ENCODE assay signal across 9 cellular contexts in genomic region chr6:26472549-26473245, GRCh38. TPM values are rescaled to one million over a fixed set of nuclear protein-coding genes. Genes with fewer than 3 reads are reported as not detected.
A peak's percentile ranks its signal among the peaks of the same experiment; 100 is the strongest.
DNase-seq lines count a peak whose midpoint lies in the region; ATAC-seq lines count a peak whose summit lies in the region.
"Had no signal": no experiment of that assay in that cellular context is flagged by ENCODE, and none has a peak within 500 bp of the region (broad histone marks: within the 10 kb centered on the region; RNA-seq: fewer than 3 reads in every experiment).

No MANE protein-coding gene starts in this region.

- peak overlapping the region; percentile 46 for H3K27ac ChIP-seq in right cardiac atrium (ENCODE audit: low read length)
- H3K27ac ChIP-seq in mesenchymal stem cell (ENCODE audit: low read length, poor library complexity, severe bottlenecking), result no peak overlapping the region

- H3K9ac ChIP-seq in mesenchymal stem cell (ENCODE audit: low read length), result peak overlapping the region; percentile 93

- no peak for DNase-seq in right cardiac atrium
- DNase-seq in Right ventricle myocardium superior, result no peak
- DNase-seq in activated naive CD4-positive, alpha-beta T cell treated with anti-CD3 and anti-CD28 coated beads, Interleukin-2, amount 50 U/mL, for 72 hours (ENCODE audit: low spot score in 2 of 2), result no peak
- no peak for DNase-seq in mesenchymal stem cell
- no peak for DNase-seq in NCI-H774 (lab: John Stamatoyannopoulos, UW)
- DNase-seq in SKM-1 treated with dmso at 0.1 percent for 144 hours (lab: John Stamatoyannopoulos, UW; ENCODE audit: unreplicated experiment), result no peak
- DNase-seq in COR-L47 (lab: John Stamatoyannopoulos, UW), result no peak
- DNase-seq in pons (ENCODE audit: low spot score), result no peak

- H2BK12ac ChIP-seq in mesenchymal stem cell (ENCODE audit: low read length in 2 of 2), result no peak overlapping the region

- H3K23ac ChIP-seq in mesenchymal stem cell (ENCODE audit: low read length in 2 of 2), result no peak overlapping the region

- H3K4me1 ChIP-seq in right cardiac atrium (ENCODE audit: control insufficient read depth, insufficient read depth, low read length) (no peaks in the 10 kb centered on the region), mesenchymal stem cell (ENCODE audit: control insufficient read depth, insufficient read depth, low read depth, low read length) (peaks cover 13% of the 10 kb centered on the region)

- no peak overlapping the region for H3K4me2 ChIP-seq in mesenchymal stem cell (ENCODE audit: low read length, poor library complexity, severe bottlenecking)

- H2AFZ ChIP-seq in mesenchymal stem cell (ENCODE audit: low read depth, low read length), result no peak overlapping the region

- intact Hi-C loops in right cardiac atrium (cut with DNase I) (no loop called here), Right ventricle myocardium superior (cut with DNase I) (no loop called here)

- 96% methylated on average over 4 of the region's 4 CpGs for WGBS in right cardiac atrium
- 90% methylated on average over 4 of the region's 4 CpGs for WGBS in mesenchymal stem cell

- H4K91ac ChIP-seq in mesenchymal stem cell (ENCODE audit: low read length), result no peak overlapping the region

- no peak overlapping the region for H2BK120ac ChIP-seq in mesenchymal stem cell (ENCODE audit: low read depth, low read length)

- H3K79me1 ChIP-seq in mesenchymal stem cell (replicated peaks; ENCODE audit: low read length, poor library complexity, severe bottlenecking), result peaks cover 7% of the 10 kb centered on the region

- H3K27ac Mint-ChIP-seq in activated naive CD4-positive, alpha-beta T cell treated with anti-CD3 and anti-CD28 coated beads, Interleukin-2, amount 50 U/mL, for 72 hours, result peak overlapping the region; percentile 85 to 99

- H3K18ac ChIP-seq in mesenchymal stem cell (ENCODE audit: low read depth in 1 of 2, low read length in 2 of 2), result no peak overlapping the region

- peak overlapping the region; percentile 7 for H4K8ac ChIP-seq in mesenchymal stem cell (ENCODE audit: low read length)

- H3K9me3 Mint-ChIP-seq in activated naive CD4-positive, alpha-beta T cell treated with anti-CD3 and anti-CD28 coated beads, Interleukin-2, amount 50 U/mL, for 72 hours, result peaks cover 8 to 13% of the 10 kb centered on the region in 2 donors

- no peaks in the 10 kb centered on the region for H3K27me3 ChIP-seq in right cardiac atrium (ENCODE audit: control insufficient read depth, insufficient read depth)
- no peaks in the 10 kb centered on the region for H3K27me3 ChIP-seq in mesenchymal stem cell (ENCODE audit: control insufficient read depth in 1 of 2, insufficient read depth in 1 of 2, low read length in 2 of 2)

- H3K14ac ChIP-seq in mesenchymal stem cell (ENCODE audit: low read length in 2 of 2), result no peak overlapping the region

- H3K36me3 Mint-ChIP-seq in activated naive CD4-positive, alpha-beta T cell treated with anti-CD3 and anti-CD28 coated beads, Interleukin-2, amount 50 U/mL, for 72 hours, result peaks cover 42 to 64% of the 10 kb centered on the region in 2 donors

- no peaks in the 10 kb centered on the region for H3K9me3 ChIP-seq in right cardiac atrium (ENCODE audit: control insufficient read depth, low read length)
- no peaks in the 10 kb centered on the region for H3K9me3 ChIP-seq in mesenchymal stem cell (ENCODE audit: control insufficient read depth, low read length)

- no peak overlapping the region for H2BK15ac ChIP-seq in mesenchymal stem cell (ENCODE audit: low read depth, poor library complexity, severe bottlenecking)

- H3K4me3 ChIP-seq in right cardiac atrium (ENCODE audit: low read length), result no peak overlapping the region
- no peak overlapping the region for H3K4me3 ChIP-seq in mesenchymal stem cell (ENCODE audit: insufficient read depth in 1 of 2, low read depth in 1 of 2, low read length in 2 of 2)

- H2BK5ac ChIP-seq in mesenchymal stem cell (ENCODE audit: low read depth, low read length, poor library complexity, severe bottlenecking), result no peak overlapping the region

- peak overlapping the region in 1 of 2 experiments; percentile 49 for H3K4ac ChIP-seq in mesenchymal stem cell (ENCODE audit: low read depth in 1 of 2, low read length in 2 of 2)

- ATAC-seq in right cardiac atrium, result no peak
- no peak for ATAC-seq in Right ventricle myocardium superior (ENCODE audit: poor library complexity)
- ATAC-seq in activated naive CD4-positive, alpha-beta T cell treated with anti-CD3 and anti-CD28 coated beads, Interleukin-2, amount 50 U/mL, for 72 hours, result no peak

- H3K36me3 ChIP-seq in mesenchymal stem cell (ENCODE audit: control insufficient read depth in 1 of 2, insufficient read depth in 2 of 2, low read depth in 1 of 2, low read length in 2 of 2), result peaks cover 23 to 27% of the 10 kb centered on the region in 2 experiments

- H2AK5ac ChIP-seq in mesenchymal stem cell (ENCODE audit: low read length, severe bottlenecking), result no peak overlapping the region

RNA-seq across cellular contexts. Expression of gene BTN2A1, which starts 14.9 kb away (rescaled TPM):
- total RNA-seq in right cardiac atrium (10 to 100 TPM; 17.1 to 26.3 (median 21.1) TPM), Right ventricle myocardium superior (12.5 TPM)
- 10.9 TPM for polyA plus RNA-seq in right cardiac atrium
- total RNA-seq in activated naive CD4-positive, alpha-beta T cell treated with anti-CD3 and anti-CD28 coated beads, Interleukin-2, amount 50 U/mL, for 72 hours, result 10 to 100 TPM; 21.8 to 37.0 TPM
- polyA plus RNA-seq in mesenchymal stem cell (2013, experiment 1 of 2), result 25.5 TPM
- polyA plus RNA-seq in mesenchymal stem cell (2013, experiment 2 of 2), result 25.8 TPM

RNA-seq across cellular contexts. Expression of gene BTN1A1, which starts 27.4 kb away (rescaled TPM):
- not detected for total RNA-seq in right cardiac atrium
- not detected for polyA plus RNA-seq in right cardiac atrium
- not detected for total RNA-seq in Right ventricle myocardium superior
- total RNA-seq in activated naive CD4-positive, alpha-beta T cell treated with anti-CD3 and anti-CD28 coated beads, Interleukin-2, amount 50 U/mL, for 72 hours, result under 1 TPM in 1 of 2 donors, not detected in 1; 0.16 TPM
- not detected for polyA plus RNA-seq in mesenchymal stem cell (2013, experiment 1 of 2)
- not detected for polyA plus RNA-seq in mesenchymal stem cell (2013, experiment 2 of 2)
- total RNA-seq: cardiac septum had no signal

RNA-seq across cellular contexts. Expression of gene BTN3A3, which starts 32.4 kb away (rescaled TPM):
- 10 to 100 TPM in 2 of 4 donors, 1 to 10 TPM in 2; 6.1 to 13.6 (median 9.1) TPM for total RNA-seq in right cardiac atrium
- polyA plus RNA-seq in right cardiac atrium, result 6.1 TPM
- total RNA-seq in Right ventricle myocardium superior, result 9.1 TPM
- 10 to 100 TPM; 49.7 to 63.8 TPM for total RNA-seq in activated naive CD4-positive, alpha-beta T cell treated with anti-CD3 and anti-CD28 coated beads, Interleukin-2, amount 50 U/mL, for 72 hours
- polyA plus RNA-seq in mesenchymal stem cell (2013, experiment 1 of 2), result 14.3 TPM
- 15.1 TPM for polyA plus RNA-seq in mesenchymal stem cell (2013, experiment 2 of 2)
